15 cellular contexts compared by ENCODE assay signal in the genomic region with DNA sequence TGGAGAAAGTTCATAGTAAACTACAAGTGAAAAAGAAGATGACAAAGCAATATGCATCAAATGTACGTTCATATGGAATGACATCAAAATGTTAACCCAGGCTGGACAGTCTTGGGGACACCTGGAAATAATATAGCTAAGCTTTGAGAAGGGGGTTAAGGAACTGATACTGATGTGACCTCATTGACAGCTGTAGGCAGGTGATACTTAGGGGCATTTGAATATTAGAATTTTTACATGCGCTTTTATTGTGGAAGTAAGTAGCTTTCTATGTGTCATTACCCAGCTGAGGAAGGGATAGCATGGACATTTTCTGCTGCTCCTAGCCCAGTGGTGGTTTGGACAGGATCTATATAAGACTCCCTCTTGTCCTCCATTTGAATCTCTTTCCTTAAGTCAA.
A peak's percentile ranks its signal among the peaks of the same experiment; 100 is the strongest.
DNase-seq lines count a peak whose midpoint lies in the region; ATAC-seq and TF ChIP-seq lines count a peak whose summit lies in the region.
"Had no signal": no experiment of that assay in that cellular context is flagged by ENCODE, and none has a peak within 500 bp of the region (broad histone marks: within the 10 kb centered on the region; RNA-seq: fewer than 3 reads in every experiment).

No MANE protein-coding gene starts in this region.

- H3K4me2 ChIP-seq in PC-9 = no peak overlapping the region

- H3K9me3 ChIP-seq in spleen (no peaks in the 10 kb centered on the region), PC-9 (ENCODE audit: insufficient read depth, low read depth) (no peaks in the 10 kb centered on the region)
- H3K9me3 ChIP-seq: testis had no signal

- intact Hi-C loops in activated CD4-positive, alpha-beta T cell treated with anti-CD3 and anti-CD28 coated beads, Interleukin-2, amount 10 ng/mL, durations not matched to agents 24 days and 14 days (cut with micrococcal nuclease) = no loop called here
- intact Hi-C loops in spleen (cut with DNase I; ENCODE audit: low total_unique reads) (no loop called here), PC-9 (cut with micrococcal nuclease; ENCODE audit: unreplicated experiment) (no loop called here)

- H3K27ac ChIP-seq in spleen = no peak overlapping the region
- H3K27ac ChIP-seq in PC-9 = no peak overlapping the region
- H3K27ac ChIP-seq: 22Rv1, parathyroid adenoma, testis had no signal

- no TSS peak for BruUV-seq in PC-9 (replicated peaks; lab: Mats Ljungman, UMichigan)

- H3K4me1 ChIP-seq in spleen (peaks cover 0 to 16% (median 10%) of the 10 kb centered on the region in 6 donors), PC-9 (replicated peaks; ENCODE audit: insufficient read depth) (no peaks in the 10 kb centered on the region)
- H3K4me1 ChIP-seq: parathyroid adenoma had no signal

- no peak overlapping the region for H3K4me3 ChIP-seq in spleen
- H3K4me3 ChIP-seq in PC-9 = no peak overlapping the region
- H3K4me3 ChIP-seq: testis had no signal

- H3K4me3 Mint-ChIP-seq in activated CD4-positive, alpha-beta T cell treated with anti-CD3 and anti-CD28 coated beads, Interleukin-2, amount 10 ng/mL, durations not matched to agents 24 days and 14 days = no peak overlapping the region
- no peak overlapping the region for H3K4me3 Mint-ChIP-seq in naive thymus-derived CD8-positive, alpha-beta T cell
- H3K4me3 Mint-ChIP-seq: activated CD4-positive, alpha-beta T cell treated with anti-CD3 and anti-CD28 coated beads, Interleukin-2, amount 10 ng/mL, durations not matched to agents 7 days and 5 days had no signal

- H3K36me3 ChIP-seq in spleen (no peaks in the 10 kb centered on the region), PC-9 (ENCODE audit: low read depth) (no peaks in the 10 kb centered on the region)

- TF ChIP-seq CTCF in spleen (IDR thresholded peaks at IDR 0.05 in 8 of 11, conservative IDR thresholded peaks at IDR 0.05 in 3 of 11) (no peak), PC-9 (conservative IDR thresholded peaks at IDR 0.05) (no peak)

- peak; percentile 55 for ATAC-seq in HG02678 (IDR thresholded peaks at IDR 0.05; ENCODE audit: unreplicated experiment)
- ATAC-seq in HG03520 (IDR thresholded peaks at IDR 0.05; ENCODE audit: unreplicated experiment) = peak; percentile 46
- ATAC-seq in naive thymus-derived CD8-positive, alpha-beta T cell = no peak

- H3K27me3 ChIP-seq in spleen (replicated peaks in 1 of 7) (no peaks in the 10 kb centered on the region), PC-9 (ENCODE audit: insufficient read depth, low read depth) (no peaks in the 10 kb centered on the region)
- H3K27me3 ChIP-seq: testis had no signal

- WGBS in spleen, 5 donors = 66 to 85% (median 81%) methylated on average over 2 of the region's 2 CpGs

- POLR2A ChIA-PET in naive thymus-derived CD8-positive, alpha-beta T cell (lab: Charles Lee) = no interaction called here
- POLR2A ChIA-PET in PC-9 (lab: Charles Lee; ENCODE audit: unreplicated experiment) = no interaction called here

- DNase-seq in activated CD4-positive, alpha-beta T cell treated with anti-CD3 and anti-CD28 coated beads, Interleukin-2, amount 10 ng/mL, durations not matched to agents 24 days and 14 days = peak; percentile 12
- DNase-seq in activated CD4-positive, alpha-beta T cell treated with anti-CD3 and anti-CD28 coated beads for 48 hours = no peak
- no peak for DNase-seq in NCI-H446 (lab: John Stamatoyannopoulos, UW)
- no peak for DNase-seq in naive thymus-derived CD8-positive, alpha-beta T cell
- no peak for DNase-seq in spleen
- DNase-seq in PC-9 = no peak
- DNase-seq: activated CD4-positive, alpha-beta T cell treated with anti-CD3 and anti-CD28 coated beads, Interleukin-2, amount 10 ng/mL, durations not matched to agents 7 days and 5 days; effector CD4-positive, alpha-beta T cell; NCI-H446 treated with DMSO at 0.1 percent for 48 hours; T-helper 2 cell; testis had no signal

- no peak overlapping the region for H3K27ac Mint-ChIP-seq in activated CD4-positive, alpha-beta T cell treated with anti-CD3 and anti-CD28 coated beads, Interleukin-2, amount 10 ng/mL, durations not matched to agents 24 days and 14 days
- H3K27ac Mint-ChIP-seq in naive thymus-derived CD8-positive, alpha-beta T cell = no peak overlapping the region
- H3K27ac Mint-ChIP-seq: activated CD4-positive, alpha-beta T cell treated with anti-CD3 and anti-CD28 coated beads, Interleukin-2, amount 10 ng/mL, durations not matched to agents 7 days and 5 days had no signal

- TF ChIP-seq POLR2A in spleen (IDR thresholded peaks at IDR 0.05) = no peak

- H3K36me3 Mint-ChIP-seq in activated CD4-positive, alpha-beta T cell treated with anti-CD3 and anti-CD28 coated beads, Interleukin-2, amount 10 ng/mL, durations not matched to agents 24 days and 14 days (ENCODE audit: low read depth) = no peaks in the 10 kb centered on the region
- H3K36me3 Mint-ChIP-seq in naive thymus-derived CD8-positive, alpha-beta T cell = no peaks in the 10 kb centered on the region

- CTCF ChIA-PET in PC-9 (lab: Charles Lee) = no interaction called here

- H2AFZ ChIP-seq in PC-9 = no peak overlapping the region
- H2AFZ ChIP-seq: parathyroid adenoma had no signal

- H3K9me2 ChIP-seq in PC-9 (ENCODE audit: insufficient read depth) = no peaks in the 10 kb centered on the region

- H3K27me3 Mint-ChIP-seq in activated CD4-positive, alpha-beta T cell treated with anti-CD3 and anti-CD28 coated beads, Interleukin-2, amount 10 ng/mL, durations not matched to agents 24 days and 14 days = peaks cover 11% of the 10 kb centered on the region
- peaks cover 5 to 14% (median 9%) of the 10 kb centered on the region in 5 donors for H3K27me3 Mint-ChIP-seq in naive thymus-derived CD8-positive, alpha-beta T cell

- peaks cover 3% of the 10 kb centered on the region for H3K9me3 Mint-ChIP-seq in activated CD4-positive, alpha-beta T cell treated with anti-CD3 and anti-CD28 coated beads, Interleukin-2, amount 10 ng/mL, durations not matched to agents 24 days and 14 days
- H3K9me3 Mint-ChIP-seq in naive thymus-derived CD8-positive, alpha-beta T cell = no peaks in the 10 kb centered on the region
- H3K9me3 Mint-ChIP-seq: activated CD4-positive, alpha-beta T cell treated with anti-CD3 and anti-CD28 coated beads, Interleukin-2, amount 10 ng/mL, durations not matched to agents 7 days and 5 days had no signal

- no peaks in the 10 kb centered on the region for H3K4me1 Mint-ChIP-seq in activated CD4-positive, alpha-beta T cell treated with anti-CD3 and anti-CD28 coated beads, Interleukin-2, amount 10 ng/mL, durations not matched to agents 24 days and 14 days
- peaks cover 0 to 8% (median 2%) of the 10 kb centered on the region in 4 donors for H3K4me1 Mint-ChIP-seq in naive thymus-derived CD8-positive, alpha-beta T cell
- H3K4me1 Mint-ChIP-seq: activated CD4-positive, alpha-beta T cell treated with anti-CD3 and anti-CD28 coated beads, Interleukin-2, amount 10 ng/mL, durations not matched to agents 7 days and 5 days had no signal

- no peaks in the 10 kb centered on the region for H3K79me2 ChIP-seq in PC-9 (ENCODE audit: low read depth)
- H3K79me2 ChIP-seq: parathyroid adenoma had no signal

- no peaks in the 10 kb centered on the region for H3F3A ChIP-seq in PC-9 (ENCODE audit: insufficient read depth, low read depth)

- H4K20me1 ChIP-seq in PC-9 (ENCODE audit: insufficient read depth) = no peaks in the 10 kb centered on the region

Comparison
In these comparisons a context has a peak if more than half of its experiments do, and no peak if none do; other contexts are left out.
1. ATAC-seq: peak in HG02678 (single experiment) and HG03520 (single experiment); none in naive thymus-derived CD8-positive, alpha-beta T cell (0 of 2).